In genomic region chr10:484925-485661, GRCh38 we compare ENCODE assay signal across 8 cellular contexts.
A peak's percentile ranks its signal among the peaks of the same experiment; 100 is the strongest.
DNase-seq lines count a peak whose midpoint lies in the region; ATAC-seq, FAIRE-seq and TF ChIP-seq lines count a peak whose summit lies in the region.

No MANE protein-coding gene starts in this region.

- H2BK120ac ChIP-seq in neuronal stem cell (ENCODE audit: low read depth, low read length), result no peak overlapping the region

- FAIRE-seq in GM12892 (lab: Jason Lieb, UNC), result no peak

- H3K27ac Mint-ChIP-seq in activated naive CD8-positive, alpha-beta T cell treated with anti-CD3 and anti-CD28 coated beads, Interleukin-2, amount 10 ng/mL, durations not matched to agents 7 days and 5 days, result peak overlapping the region; percentile 92

- peaks cover 8% of the 10 kb centered on the region for H3K79me1 ChIP-seq in neuronal stem cell (ENCODE audit: low read depth, low read length)

- POLR2A ChIA-PET in activated naive CD8-positive, alpha-beta T cell treated with anti-CD3 and anti-CD28 coated beads, Interleukin-2, amount 10 ng/mL, durations not matched to agents 7 days and 5 days (lab: Charles Lee), result interaction anchor here (1.1 kb wide), 1 partner anchor 86 kb away, joined by 3 read pairs; no protein-coding TSS in a partner anchor

- no peak overlapping the region for H2BK15ac ChIP-seq in neuronal stem cell (ENCODE audit: low read length)

- H3K9me3 Mint-ChIP-seq in activated naive CD8-positive, alpha-beta T cell treated with anti-CD3 and anti-CD28 coated beads, Interleukin-2, amount 10 ng/mL, durations not matched to agents 7 days and 5 days, result no peaks in the 10 kb centered on the region

- H3K27me3 ChIP-seq in HUES64 (ENCODE audit: insufficient read depth, low read length) (peaks cover 34% of the 10 kb centered on the region), tibial nerve (no peaks in the 10 kb centered on the region), neuronal stem cell (ENCODE audit: control insufficient read depth in 3 of 3, insufficient read depth in 3 of 3, low read depth in 1 of 3, low read length in 3 of 3) (no peaks in the 10 kb centered on the region)

- TF ChIP-seq EP300 in tibial nerve (IDR thresholded peaks at IDR 0.05), result no peak

- no peak overlapping the region for H3K4me2 ChIP-seq in neuronal stem cell (ENCODE audit: insufficient read depth, low read length, poor library complexity, severe bottlenecking)

- peaks cover 24% of the 10 kb centered on the region; the same call in 1 of the 2 replicates for H3K4me1 ChIP-seq in HUES64 (ENCODE audit: insufficient read depth, low read length)
- peaks cover 0 to 32% (median 5%) of the 10 kb centered on the region in 4 donors for H3K4me1 ChIP-seq in tibial nerve
- H3K4me1 ChIP-seq in neuronal stem cell (ENCODE audit: control insufficient read depth in 2 of 2, insufficient read depth in 1 of 2, low read depth in 1 of 2, low read length in 2 of 2), result peaks cover 0 to 6% of the 10 kb centered on the region in 2 donors

- peak; percentile 51 for DNase-seq in activated naive CD8-positive, alpha-beta T cell treated with anti-CD3 and anti-CD28 coated beads, Interleukin-2, amount 10 ng/mL, durations not matched to agents 7 days and 5 days
- DNase-seq in left colon (peak in 1 of 2 donors; percentile 28), tibial nerve (ENCODE audit: low spot score in 2 of 2) (no peak), GM12892 (ENCODE audit: insufficient read length) (no peak), putamen (ENCODE audit: low spot score) (no peak), neuronal stem cell (ENCODE audit: low spot score) (no peak)

- H3K36me3 ChIP-seq in HUES64 (ENCODE audit: insufficient read depth, low read length) (no peaks in the 10 kb centered on the region), tibial nerve (peaks cover 0 to 6% (median 0%) of the 10 kb centered on the region in 3 donors), neuronal stem cell (replicated peaks in 1 of 2; ENCODE audit: control insufficient read depth in 2 of 2, insufficient read depth in 2 of 2, low read length in 2 of 2) (peaks cover 2 to 65% of the 10 kb centered on the region in 2 donors)

- H3K4me3 Mint-ChIP-seq in activated naive CD8-positive, alpha-beta T cell treated with anti-CD3 and anti-CD28 coated beads, Interleukin-2, amount 10 ng/mL, durations not matched to agents 7 days and 5 days, result peak overlapping the region; percentile 85

- intact Hi-C loops in left colon (cut with DNase I, micrococcal nuclease), result no loop called here

- H3K36me3 Mint-ChIP-seq in activated naive CD8-positive, alpha-beta T cell treated with anti-CD3 and anti-CD28 coated beads, Interleukin-2, amount 10 ng/mL, durations not matched to agents 7 days and 5 days, result no peaks in the 10 kb centered on the region

- no peak for TF ChIP-seq CTCF in tibial nerve (IDR thresholded peaks at IDR 0.05)

- no peak overlapping the region for H2AK5ac ChIP-seq in neuronal stem cell (ENCODE audit: low read depth, low read length)

- 33% methylated on average over 31 of the region's 31 CpGs for WGBS in HUES64
- 64 to 67% methylated on average over 31 of the region's 31 CpGs for WGBS in tibial nerve, 2 donors
- WGBS in neuronal stem cell (ENCODE audit: extremely low coverage in 2 of 2, insufficient read length in 2 of 2, insufficient replicate concordance in 1 of 2), 2 donors, result no CpG with 5 or more reads among the region's 31 CpGs

- H3K18ac ChIP-seq in neuronal stem cell (ENCODE audit: low read length), result no peak overlapping the region

- H3K4me3 ChIP-seq in HUES64 (ENCODE audit: low read length) (peak overlapping the region; percentile 40), tibial nerve (peak overlapping the region; percentile 16 to 46 (median 36)), neuronal stem cell (ENCODE audit: low read length in 2 of 2) (no peak overlapping the region)

- H2BK12ac ChIP-seq in neuronal stem cell (ENCODE audit: low read length), result no peak overlapping the region

- H3K4me1 Mint-ChIP-seq in activated naive CD8-positive, alpha-beta T cell treated with anti-CD3 and anti-CD28 coated beads, Interleukin-2, amount 10 ng/mL, durations not matched to agents 7 days and 5 days, result peaks cover 6% of the 10 kb centered on the region

- no peak overlapping the region for H4K8ac ChIP-seq in neuronal stem cell (ENCODE audit: low read depth, low read length)

- no peak overlapping the region for H3K4ac ChIP-seq in neuronal stem cell (ENCODE audit: low read length)

- no peaks in the 10 kb centered on the region for H3K9me3 ChIP-seq in HUES64 (ENCODE audit: insufficient read depth, low read depth, low read length)
- no peaks in the 10 kb centered on the region for H3K9me3 ChIP-seq in tibial nerve
- H3K9me3 ChIP-seq in neuronal stem cell (replicated peaks in 1 of 2; ENCODE audit: control insufficient read depth in 2 of 2, insufficient read depth in 1 of 2, low read depth in 1 of 2, low read length in 2 of 2), result no peaks in the 10 kb centered on the region

- H3K9ac ChIP-seq in HUES64 (ENCODE audit: low read depth, low read length), result no peak overlapping the region
- H3K9ac ChIP-seq in neuronal stem cell (ENCODE audit: low read depth, low read length, poor library complexity), result no peak overlapping the region

- H3K14ac ChIP-seq in neuronal stem cell (ENCODE audit: low read length), result no peak overlapping the region

- no peak overlapping the region for H3K27ac ChIP-seq in HUES64 (ENCODE audit: low read depth, low read length)
- H3K27ac ChIP-seq in tibial nerve, result peak overlapping the region; percentile 66 to 78 (median 74)
- no peak overlapping the region for H3K27ac ChIP-seq in neuronal stem cell (replicated peaks; ENCODE audit: low read length)

- TF ChIP-seq POLR2A in tibial nerve (IDR thresholded peaks at IDR 0.05) (no peak), GM12892 (IDR thresholded peaks at IDR 0.05; ENCODE audit: low read depth, low read length) (no peak)

- no peak overlapping the region for H3K23ac ChIP-seq in neuronal stem cell (ENCODE audit: low read depth, low read length, poor library complexity)

- no peak overlapping the region for H4K91ac ChIP-seq in neuronal stem cell (ENCODE audit: low read depth, low read length, poor library complexity)

- no peak overlapping the region for H2BK5ac ChIP-seq in neuronal stem cell (ENCODE audit: low read length)

- ATAC-seq in GM18870 (IDR thresholded peaks at IDR 0.05; ENCODE audit: unreplicated experiment) (peak; percentile 60), left colon (peak; percentile 56)
- ATAC-seq in activated naive CD8-positive, alpha-beta T cell treated with anti-CD3 and anti-CD28 coated beads, Interleukin-2, amount 10 ng/mL, durations not matched to agents 7 days and 5 days (ENCODE audit: low read depth), result peak; percentile 65

- no peak overlapping the region for H2AFZ ChIP-seq in neuronal stem cell (ENCODE audit: low read length)

- no peaks in the 10 kb centered on the region for H3K27me3 Mint-ChIP-seq in activated naive CD8-positive, alpha-beta T cell treated with anti-CD3 and anti-CD28 coated beads, Interleukin-2, amount 10 ng/mL, durations not matched to agents 7 days and 5 days

Comparison
In these comparisons a context has a peak if more than half of its experiments do, and no peak if none do; other contexts are left out.
1. H3K27ac ChIP-seq: peak in tibial nerve (4 of 4); none in HUES64 (single experiment) and neuronal stem cell (single experiment).
2. H3K4me3 ChIP-seq: peak in HUES64 (single experiment) and tibial nerve (4 of 4); none in neuronal stem cell (0 of 2).
3. Peak in every context shown above with its lines, with median percentiles within 50 percentile points of each other: ATAC-seq.